Comparison of ENCODE assay signal across 10 cellular contexts in genomic region chr11:117816846-117817212, GRCh38. TPM values are rescaled to one million over a fixed set of nuclear protein-coding genes. Genes with fewer than 3 reads are reported as not detected.
A peak's percentile ranks its signal among the peaks of the same experiment; 100 is the strongest.
DNase-seq lines count a peak whose midpoint lies in the region; ATAC-seq and TF ChIP-seq lines count a peak whose summit lies in the region.
"Had no signal": no experiment of that assay in that cellular context is flagged by ENCODE, and none has a peak within 500 bp of the region (broad histone marks: within the 10 kb centered on the region; RNA-seq: fewer than 3 reads in every experiment).

No MANE protein-coding gene starts in this region.

- peak overlapping the region; percentile 37 for H3K9ac ChIP-seq in iPS-15b (ENCODE audit: low read depth, low read length)

- no peaks in the 10 kb centered on the region for H3K36me3 ChIP-seq in iPS-15b (ENCODE audit: control insufficient read depth, insufficient read depth, low read length)
- no peaks in the 10 kb centered on the region for H3K36me3 ChIP-seq in suprapubic skin

- DNase-seq in activated CD8-positive, alpha-beta memory T cell treated with anti-CD3 and anti-CD28 coated beads, Interleukin-2, amount 10 ng/mL, durations not matched to agents 7 days and 5 days: no peak
- no peak for DNase-seq in activated CD8-positive, alpha-beta memory T cell treated with anti-CD3 and anti-CD28 coated beads, Interleukin-2, amount 50 U/mL, for 4 hours
- DNase-seq in suprapubic skin (ENCODE audit: low spot score in 2 of 2) (no peak), D341Med (ENCODE audit: low spot score) (no peak)
- DNase-seq: NCI-H1436 treated with DMSO at 0.1 percent for 48 hours had no signal

- no peaks in the 10 kb centered on the region for H3K27me3 ChIP-seq in iPS-15b (ENCODE audit: control insufficient read depth, insufficient read depth, low read length)
- H3K27me3 ChIP-seq in suprapubic skin: no peaks in the 10 kb centered on the region

- no peaks in the 10 kb centered on the region for H3K36me3 Mint-ChIP-seq in activated CD8-positive, alpha-beta memory T cell treated with anti-CD3 and anti-CD28 coated beads, Interleukin-2, amount 10 ng/mL, durations not matched to agents 7 days and 5 days

- H3K4me1 ChIP-seq in iPS-15b (ENCODE audit: control insufficient read depth, insufficient read depth, low read length) (peaks cover 26% of the 10 kb centered on the region), suprapubic skin (peaks cover 36% of the 10 kb centered on the region)

- WGBS in suprapubic skin: no CpG with 5 or more reads among the region's 3 CpGs

- H3K4me3 ChIP-seq in iPS-15b (ENCODE audit: low read depth, low read length) (peak overlapping the region; percentile 28), suprapubic skin (peak overlapping the region; percentile 5)

- no peaks in the 10 kb centered on the region for H3K9me3 Mint-ChIP-seq in activated CD8-positive, alpha-beta memory T cell treated with anti-CD3 and anti-CD28 coated beads, Interleukin-2, amount 10 ng/mL, durations not matched to agents 7 days and 5 days (ENCODE audit: low read depth)

- TF ChIP-seq EP300 in suprapubic skin (IDR thresholded peaks at IDR 0.05): no peak

- no peak overlapping the region for H3K4me3 Mint-ChIP-seq in activated CD8-positive, alpha-beta memory T cell treated with anti-CD3 and anti-CD28 coated beads, Interleukin-2, amount 10 ng/mL, durations not matched to agents 7 days and 5 days

- peaks cover 62% of the 10 kb centered on the region for H3K4me1 Mint-ChIP-seq in activated CD8-positive, alpha-beta memory T cell treated with anti-CD3 and anti-CD28 coated beads, Interleukin-2, amount 10 ng/mL, durations not matched to agents 7 days and 5 days

- H3K9me3 ChIP-seq in iPS-15b (ENCODE audit: control insufficient read depth, insufficient read depth, low read length): no peaks in the 10 kb centered on the region
- H3K9me3 ChIP-seq in suprapubic skin: no peaks in the 10 kb centered on the region

- no peak for ATAC-seq in activated CD8-positive, alpha-beta memory T cell treated with anti-CD3 and anti-CD28 coated beads, Interleukin-2, amount 10 ng/mL, durations not matched to agents 7 days and 5 days
- no peak for ATAC-seq in HG02759 (IDR thresholded peaks at IDR 0.05; ENCODE audit: unreplicated experiment)
- no peak for ATAC-seq in GM21723 (IDR thresholded peaks at IDR 0.05; ENCODE audit: unreplicated experiment)

- CTCF ChIA-PET in activated CD8-positive, alpha-beta memory T cell treated with anti-CD3 and anti-CD28 coated beads, Interleukin-2, amount 10 ng/mL, durations not matched to agents 7 days and 5 days (lab: Charles Lee): interaction anchor here (0.6 to 11.3 kb wide), 23 partner anchors 9 to 585 kb away, joined by 3 to 343 read pairs (median 4); partner anchors contain the start of genes DSCAML1, FXYD2, IL10RA and PCSK7

- TF ChIP-seq CTCF in VCaP (conservative IDR thresholded peaks at IDR 0.05): no peak
- TF ChIP-seq CTCF in suprapubic skin (IDR thresholded peaks at IDR 0.05): no peak

- peak overlapping the region; percentile 98 for H3K27ac Mint-ChIP-seq in activated CD8-positive, alpha-beta memory T cell treated with anti-CD3 and anti-CD28 coated beads, Interleukin-2, amount 10 ng/mL, durations not matched to agents 7 days and 5 days

- H3K27ac ChIP-seq in VCaP: peak overlapping the region; percentile 89; the same call in 1 of the 2 replicates
- peak overlapping the region; percentile 38 for H3K27ac ChIP-seq in suprapubic skin

- no peak for TF ChIP-seq POLR2A in suprapubic skin (IDR thresholded peaks at IDR 0.05)

- H3K27me3 Mint-ChIP-seq in activated CD8-positive, alpha-beta memory T cell treated with anti-CD3 and anti-CD28 coated beads, Interleukin-2, amount 10 ng/mL, durations not matched to agents 7 days and 5 days: no peaks in the 10 kb centered on the region

RNA-seq across cellular contexts. Expression of gene FXYD2, which starts 7.7 kb away (rescaled TPM):
- total RNA-seq in activated CD8-positive, alpha-beta memory T cell treated with anti-CD3 and anti-CD28 coated beads, Interleukin-2, amount 10 ng/mL, durations not matched to agents 7 days and 5 days: 10 to 100 TPM; 13.1 to 19.0 TPM
- total RNA-seq in suprapubic skin: not detected
- total RNA-seq: RPMI7951 had no signal

RNA-seq across cellular contexts. Expression of gene DSCAML1, which starts 19.8 kb away (rescaled TPM):
- total RNA-seq in activated CD8-positive, alpha-beta memory T cell treated with anti-CD3 and anti-CD28 coated beads, Interleukin-2, amount 10 ng/mL, durations not matched to agents 7 days and 5 days: 1 to 10 TPM in 1 of 2 experiments, under 1 TPM in 1; 0.42 to 1.4 TPM
- under 1 TPM in 3 of 4 donors, not detected in 1; 0.11 to 0.24 (median 0.21) TPM for total RNA-seq in suprapubic skin
- total RNA-seq: RPMI7951 had no signal

RNA-seq across cellular contexts. Expression of gene FXYD6, which starts 59.6 kb away (rescaled TPM):
- total RNA-seq in activated CD8-positive, alpha-beta memory T cell treated with anti-CD3 and anti-CD28 coated beads, Interleukin-2, amount 10 ng/mL, durations not matched to agents 7 days and 5 days: under 1 TPM; 0.12 to 0.20 TPM
- total RNA-seq in suprapubic skin: 10 to 100 TPM in 2 of 4 donors, 1 to 10 TPM in 2; 4.8 to 15.9 (median 9.5) TPM

Comparison
In these comparisons a context has a peak if more than half of its experiments do, and no peak if none do; other contexts are left out.
1. RNA of gene FXYD2, which starts 7.7 kb away (total RNA-seq): 13.1 to 19.0 TPM in activated CD8-positive, alpha-beta memory T cell treated with anti-CD3 and anti-CD28 coated beads, Interleukin-2, amount 10 ng/mL, durations not matched to agents 7 days and 5 days; not detected in suprapubic skin; every median in the first group is over 4 times any median in the second.
2. RNA of gene FXYD6, which starts 59.6 kb away (total RNA-seq): 4.8 to 15.9 TPM in suprapubic skin; 0.12 to 0.20 TPM in activated CD8-positive, alpha-beta memory T cell treated with anti-CD3 and anti-CD28 coated beads, Interleukin-2, amount 10 ng/mL, durations not matched to agents 7 days and 5 days; every median in the first group is over 4 times any median in the second.